ENCODE assay signal across 1 cellular context in the genomic region with DNA sequence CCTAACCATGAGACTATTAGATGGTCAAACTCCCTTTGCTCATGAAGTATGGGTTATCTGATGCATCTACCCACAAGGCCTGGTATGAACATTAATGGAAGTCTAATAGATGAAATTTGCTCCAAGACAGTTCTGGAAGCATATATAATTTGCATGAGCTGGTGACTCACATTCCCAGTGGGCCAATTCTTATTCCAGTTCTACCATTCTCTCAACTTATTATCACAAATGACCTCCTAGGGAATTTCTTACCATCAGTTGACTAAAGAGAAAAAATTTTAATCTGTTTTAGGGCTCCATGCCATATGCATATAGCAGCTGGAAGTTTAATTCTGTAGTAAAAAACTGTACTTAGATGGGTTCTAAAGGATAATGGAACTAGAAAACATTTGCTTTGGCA.
A peak's percentile ranks its signal among the peaks of the same experiment; 100 is the strongest.
TF ChIP-seq lines count a peak whose summit lies in the region.

No MANE protein-coding gene starts in this region.

TF ChIP-seq in SK-N-SH treated with all-trans-retinoic acid at 6 μM for 48 hours, 23 proteins besides CTCF, POLR2A, EP300 and RAD21 (continued from another document):
- TF ChIP-seq, protein P1, sequence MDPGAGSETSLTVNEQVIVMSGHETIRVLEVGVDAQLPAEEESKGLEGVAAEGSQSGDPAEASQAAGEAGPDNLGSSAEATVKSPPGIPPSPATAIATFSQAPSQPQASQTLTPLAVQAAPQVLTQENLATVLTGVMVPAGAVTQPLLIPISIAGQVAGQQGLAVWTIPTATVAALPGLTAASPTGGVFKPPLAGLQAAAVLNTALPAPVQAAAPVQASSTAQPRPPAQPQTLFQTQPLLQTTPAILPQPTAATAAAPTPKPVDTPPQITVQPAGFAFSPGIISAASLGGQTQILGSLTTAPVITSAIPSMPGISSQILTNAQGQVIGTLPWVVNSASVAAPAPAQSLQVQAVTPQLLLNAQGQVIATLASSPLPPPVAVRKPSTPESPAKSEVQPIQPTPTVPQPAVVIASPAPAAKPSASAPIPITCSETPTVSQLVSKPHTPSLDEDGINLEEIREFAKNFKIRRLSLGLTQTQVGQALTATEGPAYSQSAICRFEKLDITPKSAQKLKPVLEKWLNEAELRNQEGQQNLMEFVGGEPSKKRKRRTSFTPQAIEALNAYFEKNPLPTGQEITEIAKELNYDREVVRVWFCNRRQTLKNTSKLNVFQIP (CRISPR knock-in tag; IDR thresholded peaks at IDR 0.05; ENCODE audit: borderline replicate concordance, low read depth), result no peak
- TF ChIP-seq RARB (CRISPR knock-in tag; IDR thresholded peaks at IDR 0.05) (no peak), ZFP30 (CRISPR knock-in tag; IDR thresholded peaks at IDR 0.05) (no peak), ZNF565 (CRISPR knock-in tag; conservative IDR thresholded peaks at IDR 0.05; ENCODE audit: low read depth) (no peak), GLIS3 (CRISPR knock-in tag; IDR thresholded peaks at IDR 0.05) (no peak), SNAI2 (CRISPR knock-in tag; IDR thresholded peaks at IDR 0.05) (no peak), ZNF8 (CRISPR knock-in tag; IDR thresholded peaks at IDR 0.05) (no peak), BACH2 (CRISPR knock-in tag; IDR thresholded peaks at IDR 0.05; ENCODE audit: borderline replicate concordance) (no peak), ISL1 (CRISPR knock-in tag; IDR thresholded peaks at IDR 0.05) (peak; percentile 97), PPARA (CRISPR knock-in tag; IDR thresholded peaks at IDR 0.05; ENCODE audit: borderline replicate concordance) (no peak)
- TF ChIP-seq, protein P2, sequence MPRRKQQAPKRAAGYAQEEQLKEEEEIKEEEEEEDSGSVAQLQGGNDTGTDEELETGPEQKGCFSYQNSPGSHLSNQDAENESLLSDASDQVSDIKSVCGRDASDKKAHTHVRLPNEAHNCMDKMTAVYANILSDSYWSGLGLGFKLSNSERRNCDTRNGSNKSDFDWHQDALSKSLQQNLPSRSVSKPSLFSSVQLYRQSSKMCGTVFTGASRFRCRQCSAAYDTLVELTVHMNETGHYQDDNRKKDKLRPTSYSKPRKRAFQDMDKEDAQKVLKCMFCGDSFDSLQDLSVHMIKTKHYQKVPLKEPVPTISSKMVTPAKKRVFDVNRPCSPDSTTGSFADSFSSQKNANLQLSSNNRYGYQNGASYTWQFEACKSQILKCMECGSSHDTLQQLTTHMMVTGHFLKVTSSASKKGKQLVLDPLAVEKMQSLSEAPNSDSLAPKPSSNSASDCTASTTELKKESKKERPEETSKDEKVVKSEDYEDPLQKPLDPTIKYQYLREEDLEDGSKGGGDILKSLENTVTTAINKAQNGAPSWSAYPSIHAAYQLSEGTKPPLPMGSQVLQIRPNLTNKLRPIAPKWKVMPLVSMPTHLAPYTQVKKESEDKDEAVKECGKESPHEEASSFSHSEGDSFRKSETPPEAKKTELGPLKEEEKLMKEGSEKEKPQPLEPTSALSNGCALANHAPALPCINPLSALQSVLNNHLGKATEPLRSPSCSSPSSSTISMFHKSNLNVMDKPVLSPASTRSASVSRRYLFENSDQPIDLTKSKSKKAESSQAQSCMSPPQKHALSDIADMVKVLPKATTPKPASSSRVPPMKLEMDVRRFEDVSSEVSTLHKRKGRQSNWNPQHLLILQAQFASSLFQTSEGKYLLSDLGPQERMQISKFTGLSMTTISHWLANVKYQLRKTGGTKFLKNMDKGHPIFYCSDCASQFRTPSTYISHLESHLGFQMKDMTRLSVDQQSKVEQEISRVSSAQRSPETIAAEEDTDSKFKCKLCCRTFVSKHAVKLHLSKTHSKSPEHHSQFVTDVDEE (CRISPR knock-in tag; IDR thresholded peaks at IDR 0.05), result no peak
